ENCODE assay signal across 12 cellular contexts in the genomic region with DNA sequence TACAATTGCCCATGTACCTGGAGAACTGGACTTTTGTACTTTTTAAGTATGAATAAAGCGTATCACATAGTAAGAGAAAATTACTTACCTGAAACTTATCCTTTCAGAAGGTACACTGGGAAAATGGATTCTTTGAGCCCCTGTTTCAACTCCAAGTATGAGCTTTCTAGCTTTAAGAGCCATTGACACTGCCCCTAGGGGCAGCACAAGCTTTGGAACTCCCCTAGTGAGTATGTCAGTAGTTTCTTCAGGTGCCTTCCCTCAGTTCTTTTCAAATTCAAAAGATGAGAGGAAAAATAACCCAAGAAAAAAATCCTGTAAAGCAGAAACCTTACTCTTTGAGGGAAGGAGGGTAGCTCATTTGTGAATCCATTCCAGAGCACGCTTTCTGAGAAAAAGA.
DNase-seq lines count a peak whose midpoint lies in the region; ATAC-seq and TF ChIP-seq lines count a peak whose summit lies in the region.
"Had no signal": no experiment of that assay in that cellular context is flagged by ENCODE, and none has a peak within 500 bp of the region (broad histone marks: within the 10 kb centered on the region; RNA-seq: fewer than 3 reads in every experiment).

No MANE protein-coding gene starts in this region.

- no peaks in the 10 kb centered on the region for H3K27me3 Mint-ChIP-seq in endodermal cell (ENCODE audit: insufficient read depth)
- H3K27me3 Mint-ChIP-seq: CD4-positive, alpha-beta memory T cell had no signal

- H3K36me3 ChIP-seq in endodermal cell (ENCODE audit: control insufficient read depth, insufficient read depth, low read length) (peaks cover 14% of the 10 kb centered on the region), psoas muscle (ENCODE audit: insufficient read depth in 1 of 2, low read depth in 1 of 2) (peaks cover 0 to 21% of the 10 kb centered on the region in 2 donors), prostate gland (no peaks in the 10 kb centered on the region)

- no peak overlapping the region for H3K9ac ChIP-seq in endodermal cell (ENCODE audit: extremely low read depth, low read length, poor library complexity, severe bottlenecking)
- H3K9ac ChIP-seq: GM23248 had no signal

- TF ChIP-seq POLR2A in prostate gland (IDR thresholded peaks at IDR 0.05), result no peak

- TF ChIP-seq CTCF in LNCaP clone FGC (IDR thresholded peaks at IDR 0.05; ENCODE audit: control insufficient read depth, extremely low read depth, insufficient read depth), result peak; percentile 19; the same call in 1 of the 2 replicates
- TF ChIP-seq CTCF in endodermal cell (conservative IDR thresholded peaks at IDR 0.05), result peak; percentile 87
- peak; percentile 15 for TF ChIP-seq CTCF in psoas muscle (IDR thresholded peaks at IDR 0.05)
- no peak for TF ChIP-seq CTCF in prostate gland (IDR thresholded peaks at IDR 0.05)

- H3K4me1 ChIP-seq in endodermal cell (ENCODE audit: control insufficient read depth, insufficient read depth, low read length), result no peaks in the 10 kb centered on the region
- H3K4me1 ChIP-seq in psoas muscle, result no peaks in the 10 kb centered on the region
- H3K4me1 ChIP-seq in prostate gland (replicated peaks), result no peaks in the 10 kb centered on the region
- H3K4me1 ChIP-seq: right atrium auricular region had no signal

- H3K36me3 Mint-ChIP-seq in endodermal cell (ENCODE audit: low read depth), result peaks cover 4% of the 10 kb centered on the region

- H3K9me3 Mint-ChIP-seq in endodermal cell, result no peaks in the 10 kb centered on the region
- H3K9me3 Mint-ChIP-seq: CD4-positive, alpha-beta memory T cell had no signal

- 52 to 57% methylated on average over 1 to 2 of the region's 2 CpGs for WGBS in endodermal cell (ENCODE audit: insufficient coverage in 1 of 2, insufficient read length in 1 of 2), 2 experiments
- 98 to 100% (median 98%) methylated on average over 2 of the region's 2 CpGs for WGBS in psoas muscle, 3 donors
- WGBS in prostate gland, result 98% methylated on average over 2 of the region's 2 CpGs

- H3K4me3 ChIP-seq in LNCaP clone FGC (ENCODE audit: low read depth, low read length) (no peak overlapping the region), endodermal cell (ENCODE audit: low read length) (no peak overlapping the region), psoas muscle (no peak overlapping the region), prostate gland (no peak overlapping the region)
- H3K4me3 ChIP-seq: GM23248, right atrium auricular region had no signal

- H3K27me3 ChIP-seq in endodermal cell (ENCODE audit: control insufficient read depth, insufficient read depth, low read length, poor library complexity, severe bottlenecking) (no peaks in the 10 kb centered on the region), psoas muscle (ENCODE audit: insufficient read depth in 3 of 3, low read length in 2 of 3) (no peaks in the 10 kb centered on the region), prostate gland (replicated peaks; ENCODE audit: insufficient read depth) (no peaks in the 10 kb centered on the region)
- H3K27me3 ChIP-seq: right atrium auricular region had no signal

- no peak overlapping the region for H3K27ac Mint-ChIP-seq in endodermal cell
- H3K27ac Mint-ChIP-seq: CD4-positive, alpha-beta memory T cell had no signal

- intact Hi-C loops in psoas muscle (cut with DNase I) (no loop called here), prostate gland (cut with DNase I) (no loop called here)

- H3K9me3 ChIP-seq in endodermal cell (ENCODE audit: control insufficient read depth, low read length) (no peaks in the 10 kb centered on the region), psoas muscle (no peaks in the 10 kb centered on the region), prostate gland (no peaks in the 10 kb centered on the region)
- H3K9me3 ChIP-seq: right atrium auricular region had no signal

- no peak overlapping the region for H3K4me3 Mint-ChIP-seq in endodermal cell
- H3K4me3 Mint-ChIP-seq: CD4-positive, alpha-beta memory T cell had no signal

- DNase-seq in SIG-M5 treated with dmso at 0.1 percent for 504 hours (lab: John Stamatoyannopoulos, UW; ENCODE audit: unreplicated experiment), result peak; percentile 19
- DNase-seq in SIG-M5 (lab: John Stamatoyannopoulos, UW), result no peak
- DNase-seq in LNCaP clone FGC (ENCODE audit: low read depth), result no peak
- DNase-seq in endodermal cell, result peak; percentile 78
- no peak for DNase-seq in psoas muscle
- DNase-seq in prostate gland (ENCODE audit: low spot score), result no peak
- no peak for DNase-seq in stimulated activated CD4-positive, alpha-beta T cell treated with anti-CD3 and anti-CD28 coated beads, Interleukin-4, amount 100 ng/mL, for 4 hours
- no peak for DNase-seq in DMS114 treated with DMSO at 0.1 percent for 48 hours (lab: John Stamatoyannopoulos, UW; ENCODE audit: unreplicated experiment)
- DNase-seq: GM23248, NCI-H187 treated with DMSO at 0.1 percent for 48 hours had no signal

- no peak overlapping the region for H3K27ac ChIP-seq in endodermal cell (ENCODE audit: low read depth, low read length)
- no peak overlapping the region for H3K27ac ChIP-seq in psoas muscle
- no peak overlapping the region for H3K27ac ChIP-seq in prostate gland
- H3K27ac ChIP-seq: GM23248, right atrium auricular region had no signal

- H3K4me1 Mint-ChIP-seq in endodermal cell, result peaks cover 11% of the 10 kb centered on the region

- no peak for ATAC-seq in psoas muscle

Comparison
In these comparisons a context has a peak if more than half of its experiments do, and no peak if none do; other contexts are left out.
1. DNase-seq: peak in SIG-M5 treated with dmso at 0.1 percent for 504 hours (single experiment) and endodermal cell (single experiment); none in SIG-M5 (single experiment), LNCaP clone FGC (single experiment), psoas muscle (0 of 2), prostate gland (single experiment), stimulated activated CD4-positive, alpha-beta T cell treated with anti-CD3 and anti-CD28 coated beads, Interleukin-4, amount 100 ng/mL, for 4 hours (0 of 2) and DMS114 treated with DMSO at 0.1 percent for 48 hours (single experiment).
2. CTCF ChIP-seq: peak in LNCaP clone FGC (single experiment), endodermal cell (single experiment) and psoas muscle (single experiment); none in prostate gland (0 of 4).